Comparison of ENCODE assay signal across 1 cellular context in genomic region chr19:10805075-10805757, GRCh38.
TF ChIP-seq lines count a peak whose summit lies in the region.

No MANE protein-coding gene starts in this region.

TF ChIP-seq in WTC11, 78 proteins besides CTCF, POLR2A, EP300 and RAD21:
- TF ChIP-seq AFF4 (CRISPR knock-in tag; IDR thresholded peaks at IDR 0.05; ENCODE audit: borderline replicate concordance) (no peak), E2F4 (CRISPR knock-in tag; IDR thresholded peaks at IDR 0.05; ENCODE audit: borderline replicate concordance, low read depth) (no peak), RELA (CRISPR knock-in tag; IDR thresholded peaks at IDR 0.05; ENCODE audit: borderline replicate concordance) (no peak), CREB1 (CRISPR knock-in tag; IDR thresholded peaks at IDR 0.05) (no peak), ZNF512 (CRISPR knock-in tag; IDR thresholded peaks at IDR 0.05; ENCODE audit: borderline replicate concordance) (no peak), MLX (CRISPR knock-in tag; IDR thresholded peaks at IDR 0.05) (no peak), ZNF232 (CRISPR knock-in tag; IDR thresholded peaks at IDR 0.05) (no peak), TEAD4 (CRISPR knock-in tag; IDR thresholded peaks at IDR 0.05) (no peak), SMAD4 (CRISPR knock-in tag; IDR thresholded peaks at IDR 0.05) (no peak), FOXK1 (CRISPR knock-in tag; IDR thresholded peaks at IDR 0.05) (no peak), MXD4 (CRISPR knock-in tag; IDR thresholded peaks at IDR 0.05; ENCODE audit: borderline replicate concordance) (no peak), ZNF263 (CRISPR knock-in tag; IDR thresholded peaks at IDR 0.05; ENCODE audit: low read depth) (no peak), NR2C2 (CRISPR knock-in tag; IDR thresholded peaks at IDR 0.05) (no peak)
TF ChIP-seq in WTC11: peak in this region for 0.
